1 cellular context compared by ENCODE assay signal in the genomic region with DNA sequence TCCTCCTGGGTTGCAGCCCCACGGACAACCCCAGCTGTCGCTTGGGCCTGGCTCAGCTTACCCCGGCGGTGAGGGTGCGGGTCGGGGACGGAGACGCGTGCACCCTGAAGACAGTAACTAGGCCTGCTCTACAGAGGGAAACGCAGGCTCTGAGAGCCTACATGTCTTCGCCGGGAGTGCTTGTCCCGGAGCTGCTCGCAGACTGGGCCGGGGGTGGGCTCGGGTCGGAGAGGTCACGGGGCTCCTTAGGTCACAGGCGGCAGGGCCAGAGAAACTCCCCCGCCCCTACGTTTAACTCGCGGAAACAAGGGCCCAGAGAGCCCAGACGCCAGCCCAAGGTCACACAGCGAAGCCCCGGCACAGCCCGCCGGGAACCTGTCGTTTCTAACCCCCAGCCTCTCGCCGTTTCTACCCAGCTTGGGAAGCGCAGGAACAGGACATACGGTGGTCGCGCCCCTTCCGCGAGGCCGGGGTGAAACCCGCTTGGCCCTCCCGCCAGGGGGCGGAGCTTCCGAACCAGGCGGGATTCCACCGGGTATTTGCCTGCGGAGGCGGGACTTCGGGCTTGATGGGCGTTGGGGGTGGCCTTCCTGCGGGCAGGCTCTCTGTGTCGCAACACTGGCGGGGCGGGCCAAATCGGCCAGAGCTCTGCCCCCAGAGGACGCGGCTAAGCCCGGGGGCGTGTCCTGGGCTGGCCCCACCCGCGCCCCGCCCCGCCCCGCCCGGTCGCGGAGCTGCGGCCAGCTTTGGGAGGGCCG.
A peak's percentile ranks its signal among the peaks of the same experiment; 100 is the strongest.
TF ChIP-seq lines count a peak whose summit lies in the region.

A gene with protein sequence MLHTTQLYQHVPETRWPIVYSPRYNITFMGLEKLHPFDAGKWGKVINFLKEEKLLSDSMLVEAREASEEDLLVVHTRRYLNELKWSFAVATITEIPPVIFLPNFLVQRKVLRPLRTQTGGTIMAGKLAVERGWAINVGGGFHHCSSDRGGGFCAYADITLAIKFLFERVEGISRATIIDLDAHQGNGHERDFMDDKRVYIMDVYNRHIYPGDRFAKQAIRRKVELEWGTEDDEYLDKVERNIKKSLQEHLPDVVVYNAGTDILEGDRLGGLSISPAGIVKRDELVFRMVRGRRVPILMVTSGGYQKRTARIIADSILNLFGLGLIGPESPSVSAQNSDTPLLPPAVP (plus strand): TSS at position 725 of the 758 bp plus-strand sequence. CDS start 42 bp downstream, outside the sequence.

TF ChIP-seq in H1, 55 proteins besides CTCF, POLR2A, EP300 and RAD21 (continued from another document):
- no peak for TF ChIP-seq GABPA (IDR thresholded peaks at IDR 0.05; ENCODE audit: borderline replicate concordance, insufficient read depth, low read length)
- peak; percentile 65 for TF ChIP-seq ASH2L (IDR thresholded peaks at IDR 0.05; ENCODE audit: low read length)
- peak; percentile 23; the same call in 1 of the 2 replicates for TF ChIP-seq PHF8 (conservative IDR thresholded peaks at IDR 0.05; ENCODE audit: low read depth, low read length)
- peak; percentile 49; the same call in 1 of the 2 replicates for TF ChIP-seq CREB1 (IDR thresholded peaks at IDR 0.05)
TF ChIP-seq in H1: peak in this region for 13.
